ENCODE assay signal across 9 cellular contexts in genomic region chr19:48269617-48270026, GRCh38. TPM values are rescaled to one million over a fixed set of nuclear protein-coding genes. Genes with fewer than 3 reads are reported as not detected.
DNase-seq lines count a peak whose midpoint lies in the region; ATAC-seq and TF ChIP-seq lines count a peak whose summit lies in the region.
"Not testable (repeated sequence)": the region's sequence is repeated elsewhere in the genome, so short reads cannot be mapped to it uniquely, and the experiment has no call there.
"Had no signal": no experiment of that assay in that cellular context is flagged by ENCODE, and none has a peak within 500 bp of the region (broad histone marks: within the 10 kb centered on the region; RNA-seq: fewer than 3 reads in every experiment).

No MANE protein-coding gene starts in this region.

- ATAC-seq in WTC11; central memory CD8-positive, alpha-beta T cell (replicated peaks; ENCODE audit: extremely low read depth, poor library complexity, severe bottlenecking): not testable (repeated sequence)

- H3K4me3 Mint-ChIP-seq in IgD-negative memory B cell = peak overlapping the region; percentile 44 to 73 (median 53)
- H3K4me3 Mint-ChIP-seq in WTC11 = peak overlapping the region; percentile 95
- peak overlapping the region; percentile 45 for H3K4me3 Mint-ChIP-seq in activated T-helper 2 cell treated with anti-CD3 and anti-CD28 coated beads, Interferon-gamma antibody, Interleukin-2, Interleukin-4, amounts not matched to agents 10 μg/mL and 5 μg/mL and 100 μg/mL, durations not matched to agents 14 hours and 24 hours and 36 hours (ENCODE audit: low read depth)
- H3K4me3 Mint-ChIP-seq in central memory CD8-positive, alpha-beta T cell = peak overlapping the region; percentile 7
- peak overlapping the region; percentile 59 for H3K4me3 Mint-ChIP-seq in osteocyte (ENCODE audit: unreplicated experiment)

- H3K4me1 Mint-ChIP-seq in IgD-negative memory B cell = peaks cover 10 to 12% (median 10%) of the 10 kb centered on the region in 3 donors
- peaks cover 18% of the 10 kb centered on the region for H3K4me1 Mint-ChIP-seq in WTC11
- H3K4me1 Mint-ChIP-seq in activated T-helper 2 cell treated with anti-CD3 and anti-CD28 coated beads, Interferon-gamma antibody, Interleukin-2, Interleukin-4, amounts not matched to agents 10 μg/mL and 5 μg/mL and 100 μg/mL, durations not matched to agents 14 hours and 24 hours and 36 hours (ENCODE audit: low read depth) = not testable (repeated sequence)
- peaks cover 11% of the 10 kb centered on the region for H3K4me1 Mint-ChIP-seq in central memory CD8-positive, alpha-beta T cell
- H3K4me1 Mint-ChIP-seq in osteocyte (ENCODE audit: unreplicated experiment) = peaks cover 11% of the 10 kb centered on the region

- CTCF ChIA-PET in WTC11 (lab: Charles Lee) = interaction anchor here (0.6 to 5.7 kb wide), 9 partner anchors 9 to 1838 kb away, joined by 3 to 43 read pairs (median 6); partner anchors contain the start of genes SYNGR4 and TMEM143

- TF ChIP-seq CTCF in WTC11 (IDR thresholded peaks at IDR 0.05); osteocyte (IDR thresholded peaks at IDR 0.05): not testable (repeated sequence)

- intact Hi-C loops in activated T-helper 2 cell treated with anti-CD3 and anti-CD28 coated beads, Interferon-gamma antibody, Interleukin-2, Interleukin-4, amounts not matched to agents 10 μg/mL and 5 μg/mL and 100 μg/mL, durations not matched to agents 14 hours and 24 hours and 36 hours (cut with micrococcal nuclease) = loop anchor here (10.0 kb wide), 1 partner anchor 165 kb away; no protein-coding TSS in a partner anchor

- DNase-seq in Caki2 (ENCODE audit: low read depth) (peak; percentile 79), kidney tubule cell (ENCODE audit: low spot score) (peak; percentile 86)
- DNase-seq in WTC11 (ENCODE audit: low spot score); activated T-helper 2 cell treated with anti-CD3 and anti-CD28 coated beads, Interferon-gamma antibody, Interleukin-2, Interleukin-4, amounts not matched to agents 10 μg/mL and 5 μg/mL and 100 μg/mL, durations not matched to agents 14 hours and 24 hours and 36 hours (ENCODE audit: low spot score); central memory CD8-positive, alpha-beta T cell (ENCODE audit: low spot score in 2 of 2); osteocyte (ENCODE audit: extremely low spot score, unreplicated experiment): not testable (repeated sequence)

- not testable (repeated sequence) for H3K9me3 Mint-ChIP-seq in IgD-negative memory B cell; WTC11; activated T-helper 2 cell treated with anti-CD3 and anti-CD28 coated beads, Interferon-gamma antibody, Interleukin-2, Interleukin-4, amounts not matched to agents 10 μg/mL and 5 μg/mL and 100 μg/mL, durations not matched to agents 14 hours and 24 hours and 36 hours; central memory CD8-positive, alpha-beta T cell; osteocyte (ENCODE audit: unreplicated experiment)

- POLR2A ChIA-PET in WTC11 (lab: Charles Lee) = not testable (repeated sequence)

- not testable (repeated sequence) for H3K36me3 Mint-ChIP-seq in IgD-negative memory B cell; WTC11; activated T-helper 2 cell treated with anti-CD3 and anti-CD28 coated beads, Interferon-gamma antibody, Interleukin-2, Interleukin-4, amounts not matched to agents 10 μg/mL and 5 μg/mL and 100 μg/mL, durations not matched to agents 14 hours and 24 hours and 36 hours (ENCODE audit: low read depth); central memory CD8-positive, alpha-beta T cell (ENCODE audit: insufficient read depth); osteocyte (ENCODE audit: unreplicated experiment)

- H3K27me3 Mint-ChIP-seq in IgD-negative memory B cell; WTC11 (ENCODE audit: low read depth): not testable (repeated sequence)
- H3K27me3 Mint-ChIP-seq in activated T-helper 2 cell treated with anti-CD3 and anti-CD28 coated beads, Interferon-gamma antibody, Interleukin-2, Interleukin-4, amounts not matched to agents 10 μg/mL and 5 μg/mL and 100 μg/mL, durations not matched to agents 14 hours and 24 hours and 36 hours (ENCODE audit: low read depth) = peaks cover 17% of the 10 kb centered on the region
- H3K27me3 Mint-ChIP-seq in central memory CD8-positive, alpha-beta T cell = peaks cover 46% of the 10 kb centered on the region
- H3K27me3 Mint-ChIP-seq in osteocyte (ENCODE audit: unreplicated experiment) = peaks cover 12% of the 10 kb centered on the region

- in situ Hi-C loops in Caki2 (cut with HindIII; ENCODE audit: low pct_unique_long_range_greater_than_20kb, low sequenced_read_pairs) = not testable (repeated sequence)

- not testable (repeated sequence) for H3K27ac Mint-ChIP-seq in IgD-negative memory B cell; activated T-helper 2 cell treated with anti-CD3 and anti-CD28 coated beads, Interferon-gamma antibody, Interleukin-2, Interleukin-4, amounts not matched to agents 10 μg/mL and 5 μg/mL and 100 μg/mL, durations not matched to agents 14 hours and 24 hours and 36 hours; central memory CD8-positive, alpha-beta T cell (ENCODE audit: low read depth); osteocyte (ENCODE audit: unreplicated experiment)
- H3K27ac Mint-ChIP-seq in WTC11 = peak overlapping the region; percentile 73

RNA-seq across cellular contexts. Expression of gene ZNF114, which starts 0.3 kb away (rescaled TPM):
- total RNA-seq in Caki2 (2014; rRNA removed; shearing (Covaris generic); ENCODE audit: low replicate concordance) = 7.1 and 7.9 TPM in 2 replicates
- 0.30 TPM for polyA plus RNA-seq in IgD-negative memory B cell
- total RNA-seq in WTC11 (2021) = 9.8 to 12.7 TPM (median 9.8 TPM) in 3 replicates
- total RNA-seq in activated T-helper 2 cell treated with anti-CD3 and anti-CD28 coated beads, Interferon-gamma antibody, Interleukin-2, Interleukin-4, amounts not matched to agents 10 μg/mL and 5 μg/mL and 100 μg/mL, durations not matched to agents 14 hours and 24 hours and 36 hours = 0.37 and 0.94 TPM in 2 replicates
- total RNA-seq in osteocyte = 0.97 and 0.99 TPM in 2 replicates
- total RNA-seq: myocyte, sigmoid colon had no signal

RNA-seq across cellular contexts. Expression of gene CARD8, which starts 13.9 kb away (rescaled TPM):
- 11.5 and 13.5 TPM in 2 replicates for total RNA-seq in Caki2 (2014; rRNA removed; shearing (Covaris generic); ENCODE audit: low replicate concordance)
- polyA plus RNA-seq in IgD-negative memory B cell = 85.7 TPM
- total RNA-seq in WTC11 (2021) (23.0 to 31.1 TPM (median 29.8 TPM) in 3 replicates), osteocyte (36.4 and 38.0 TPM in 2 replicates)
- 108 and 110 TPM in 2 replicates for total RNA-seq in activated T-helper 2 cell treated with anti-CD3 and anti-CD28 coated beads, Interferon-gamma antibody, Interleukin-2, Interleukin-4, amounts not matched to agents 10 μg/mL and 5 μg/mL and 100 μg/mL, durations not matched to agents 14 hours and 24 hours and 36 hours

RNA-seq across cellular contexts. Expression of gene EMP3, which starts 55.7 kb away (rescaled TPM):
- 119 and 124 TPM in 2 replicates for total RNA-seq in Caki2 (2014; rRNA removed; shearing (Covaris generic); ENCODE audit: low replicate concordance)
- 586 TPM for polyA plus RNA-seq in IgD-negative memory B cell
- 8.9 to 11.1 TPM (median 10.4 TPM) in 3 replicates for total RNA-seq in WTC11 (2021)
- 318 and 329 TPM in 2 replicates for total RNA-seq in activated T-helper 2 cell treated with anti-CD3 and anti-CD28 coated beads, Interferon-gamma antibody, Interleukin-2, Interleukin-4, amounts not matched to agents 10 μg/mL and 5 μg/mL and 100 μg/mL, durations not matched to agents 14 hours and 24 hours and 36 hours
- total RNA-seq in osteocyte = 201 and 212 TPM in 2 replicates

Comparison
In these comparisons a context has a peak if more than half of its experiments do, and no peak if none do; other contexts are left out.
1. H3K4me3 Mint-ChIP-seq: peak in every context shown above with its lines; median percentile 95 in WTC11; 59 in osteocyte; 53 in IgD-negative memory B cell; 45 in activated T-helper 2 cell treated with anti-CD3 and anti-CD28 coated beads, Interferon-gamma antibody, Interleukin-2, Interleukin-4, amounts not matched to agents 10 μg/mL and 5 μg/mL and 100 μg/mL, durations not matched to agents 14 hours and 24 hours and 36 hours; 7 in central memory CD8-positive, alpha-beta T cell.